In the genomic region with DNA sequence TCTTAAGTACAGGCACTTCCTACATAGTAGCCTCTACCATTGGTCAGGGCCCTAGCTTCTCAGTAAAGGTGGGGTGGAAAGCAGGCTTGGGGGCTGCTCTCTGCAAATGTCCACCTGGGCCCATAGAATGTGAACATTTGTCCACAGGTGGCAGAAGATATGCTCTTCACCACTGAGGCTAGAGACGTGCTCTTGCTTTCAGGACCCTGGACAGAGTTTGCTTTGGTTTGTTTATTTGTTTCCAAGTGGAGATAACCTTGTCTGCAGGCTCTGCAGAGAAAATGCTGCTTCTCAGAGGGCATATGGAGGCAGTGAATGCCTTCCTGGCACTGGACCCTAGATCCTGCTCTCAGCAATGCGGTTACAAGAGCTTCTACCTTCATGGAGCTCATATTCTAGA, we compare ENCODE assay signal across 22 cellular contexts.
DNase-seq lines count a peak whose midpoint lies in the region; ATAC-seq, FAIRE-seq and TF ChIP-seq lines count a peak whose summit lies in the region.
"Had no signal": no experiment of that assay in that cellular context is flagged by ENCODE, and none has a peak within 500 bp of the region (broad histone marks: within the 10 kb centered on the region; RNA-seq: fewer than 3 reads in every experiment).

No MANE protein-coding gene starts in this region.

- CTCF ChIA-PET in GM12878 (lab: Yijun Ruan, JAX): interaction anchor here (0.9 kb wide), 1 partner anchor 352 kb away, joined by 3 read pairs; no protein-coding TSS in a partner anchor

- no peak overlapping the region for H3K27ac ChIP-seq in breast epithelium
- no peak overlapping the region for H3K27ac ChIP-seq in GM12878 (ENCODE audit: control insufficient read depth, insufficient read depth)
- H3K27ac ChIP-seq in neuronal stem cell (replicated peaks; ENCODE audit: low read length): no peak overlapping the region
- H3K27ac ChIP-seq in stomach: no peak overlapping the region
- H3K27ac ChIP-seq: ascending aorta, esophagus squamous epithelium, lower lobe of right lung, pancreas, testis had no signal

- no peak overlapping the region for H2AK5ac ChIP-seq in neuronal stem cell (ENCODE audit: low read depth, low read length)

- H3K79me1 ChIP-seq in neuronal stem cell (ENCODE audit: low read depth, low read length): no peaks in the 10 kb centered on the region

- RAD21 ChIA-PET in GM12878 (lab: Charles Lee; ENCODE audit: unreplicated experiment): no interaction called here

- FAIRE-seq in GM12878 (lab: Jason Lieb, UNC): no peak
- FAIRE-seq: pancreas had no signal

- TF ChIP-seq EP300 in GM12878 (IDR thresholded peaks at IDR 0.05; ENCODE audit: borderline replicate concordance in 1 of 2, control insufficient read depth in 1 of 2, low read depth in 2 of 2, low read length in 2 of 2) (no peak), stomach (IDR thresholded peaks at IDR 0.05) (no peak)

- TF ChIP-seq RAD21 in GM12878 (IDR thresholded peaks at IDR 0.05; ENCODE audit: insufficient read depth, low read depth, low read length): no peak

- no peak overlapping the region for H3K4ac ChIP-seq in neuronal stem cell (ENCODE audit: low read length)

- no peak overlapping the region for H3K23ac ChIP-seq in neuronal stem cell (ENCODE audit: low read depth, low read length, poor library complexity)

- TF ChIP-seq POLR2A in breast epithelium (IDR thresholded peaks at IDR 0.05) (no peak), GM12878 (IDR thresholded peaks at IDR 0.05; ENCODE audit: low read depth, low read length) (no peak), stomach (IDR thresholded peaks at IDR 0.05) (no peak)

- H3K4me2 ChIP-seq in GM12878 (ENCODE audit: control insufficient read depth, insufficient read depth) (no peak overlapping the region), neuronal stem cell (ENCODE audit: insufficient read depth, low read length, poor library complexity, severe bottlenecking) (no peak overlapping the region)

- no peak overlapping the region for H2BK5ac ChIP-seq in neuronal stem cell (ENCODE audit: low read length)

- H3K79me2 ChIP-seq in GM12878 (ENCODE audit: control insufficient read depth, insufficient read depth, low read length): no peaks in the 10 kb centered on the region

- in situ Hi-C loops in T47D (cut with HindIII; ENCODE audit: low pct_unique_long_range_greater_than_20kb, low sequenced_read_pairs) (no loop called here), GM12878 (cut with MboI) (no loop called here)

- peak; percentile 11 to 51 for DNase-seq in T47D (ENCODE audit: low read depth in 1 of 2, low spot score in 1 of 2)
- DNase-seq in breast epithelium (ENCODE audit: low spot score in 2 of 2): no peak
- DNase-seq in LoVo (ENCODE audit: low spot score): peak; percentile 19
- no peak for DNase-seq in GM12878 (ENCODE audit: low read depth, low spot score)
- DNase-seq in neuronal stem cell (ENCODE audit: low spot score): peak; percentile 35
- DNase-seq in stomach: no peak
- no peak for DNase-seq in D341Med (ENCODE audit: low spot score)
- DNase-seq: activated naive CD4-positive, alpha-beta T cell; cerebellar nuclear complex; effector CD4-positive, alpha-beta T cell; esophagus squamous epithelium; immature natural killer cell; lower lobe of right lung; NCI-H1930; NCI-H345; pancreas; T-helper 1 cell; testis had no signal

- no peak overlapping the region for H3K14ac ChIP-seq in neuronal stem cell (ENCODE audit: low read length)

- no peak overlapping the region for H2BK15ac ChIP-seq in neuronal stem cell (ENCODE audit: low read length)

- H3K9me3 ChIP-seq in breast epithelium: no peaks in the 10 kb centered on the region
- H3K9me3 ChIP-seq in GM12878 (replicated peaks; ENCODE audit: control insufficient read depth, insufficient read depth, low read length): no peaks in the 10 kb centered on the region; the same call in 2 of the 3 replicates
- no peaks in the 10 kb centered on the region for H3K9me3 ChIP-seq in neuronal stem cell (replicated peaks in 1 of 2; ENCODE audit: control insufficient read depth in 2 of 2, insufficient read depth in 1 of 2, low read depth in 1 of 2, low read length in 2 of 2)
- H3K9me3 ChIP-seq in stomach: peaks cover 0 to 5% (median 0%) of the 10 kb centered on the region in 4 donors
- H3K9me3 ChIP-seq: ascending aorta, esophagus squamous epithelium, lower lobe of right lung, pancreas, testis had no signal

- no peak for TF ChIP-seq CTCF in breast epithelium (IDR thresholded peaks at IDR 0.05)
- no peak for TF ChIP-seq CTCF in GM12878 (IDR thresholded peaks at IDR 0.05 in 2 of 3, conservative IDR thresholded peaks at IDR 0.05 in 1 of 3; ENCODE audit: control insufficient read depth in 2 of 3, extremely low read depth in 1 of 3, insufficient read depth in 1 of 3, low read depth in 3 of 3, low read length in 3 of 3)
- no peak for TF ChIP-seq CTCF in stomach (IDR thresholded peaks at IDR 0.05)

- H3K27me3 ChIP-seq in breast epithelium: peaks cover 0 to 5% of the 10 kb centered on the region in 2 donors
- H3K27me3 ChIP-seq in GM12878 (replicated peaks in 1 of 2; ENCODE audit: control insufficient read depth in 2 of 2, insufficient read depth in 2 of 2, low read length in 1 of 2): no peaks in the 10 kb centered on the region
- no peaks in the 10 kb centered on the region for H3K27me3 ChIP-seq in neuronal stem cell (ENCODE audit: control insufficient read depth in 3 of 3, insufficient read depth in 3 of 3, low read depth in 1 of 3, low read length in 3 of 3)
- H3K27me3 ChIP-seq in stomach: peaks cover 0 to 11% (median 0%) of the 10 kb centered on the region in 3 donors
- H3K27me3 ChIP-seq: ascending aorta, pancreas, testis had no signal

- H2BK12ac ChIP-seq in neuronal stem cell (ENCODE audit: low read length): no peak overlapping the region

- H3K18ac ChIP-seq in neuronal stem cell (ENCODE audit: low read length): no peak overlapping the region

- H4K8ac ChIP-seq in neuronal stem cell (ENCODE audit: low read depth, low read length): no peak overlapping the region

- WGBS in GM12878 (ENCODE audit: insufficient coverage, insufficient replicate concordance, low lambda C conversion rate, missing lambda C conversion rate): 8% methylated on average over 2 of the region's 2 CpGs
- no CpG with 5 or more reads among the region's 2 CpGs for WGBS in neuronal stem cell (ENCODE audit: extremely low coverage in 2 of 2, insufficient read length in 2 of 2, insufficient replicate concordance in 1 of 2), 2 donors
- 33 to 45% (median 42%) methylated on average over 2 of the region's 2 CpGs for WGBS in stomach, 5 donors

- H2AFZ ChIP-seq in GM12878 (ENCODE audit: control insufficient read depth, low read depth, low read length) (no peak overlapping the region), neuronal stem cell (ENCODE audit: low read length) (no peak overlapping the region)

- no TSS peak for BruUV-seq in GM12878 (replicated peaks; lab: Mats Ljungman, UMichigan)

- H3K4me3 ChIP-seq in breast epithelium (no peak overlapping the region), GM12878 (no peak overlapping the region), neuronal stem cell (ENCODE audit: low read length in 2 of 2) (no peak overlapping the region), stomach (no peak overlapping the region)
- H3K4me3 ChIP-seq: ascending aorta, esophagus squamous epithelium, lower lobe of right lung, pancreas, testis had no signal

- H4K91ac ChIP-seq in neuronal stem cell (ENCODE audit: low read depth, low read length, poor library complexity): no peak overlapping the region

- ATAC-seq in GM12878 (no peak), HG03432 (IDR thresholded peaks at IDR 0.05; ENCODE audit: unreplicated experiment) (no peak)
- ATAC-seq: lower lobe of right lung; pancreas; sciatic nerve; stimulated activated effector memory CD8-positive, alpha-beta T cell treated with anti-CD3 and anti-CD28 coated beads, Interleukin-12 subunit alpha, Interleukin-12 subunit beta, amount 100 ng/mL, for 72 hours had no signal

- no peaks in the 10 kb centered on the region for H3K4me1 ChIP-seq in breast epithelium
- H3K4me1 ChIP-seq in GM12878 (ENCODE audit: control insufficient read depth, insufficient read depth, low read length): no peaks in the 10 kb centered on the region
- peaks cover 0 to 2% of the 10 kb centered on the region in 2 donors for H3K4me1 ChIP-seq in neuronal stem cell (ENCODE audit: control insufficient read depth in 2 of 2, insufficient read depth in 1 of 2, low read depth in 1 of 2, low read length in 2 of 2)
- no peaks in the 10 kb centered on the region for H3K4me1 ChIP-seq in stomach
- H3K4me1 ChIP-seq: ascending aorta, esophagus squamous epithelium, lower lobe of right lung, pancreas, testis had no signal

- no peaks in the 10 kb centered on the region for H3K36me3 ChIP-seq in breast epithelium
- no peaks in the 10 kb centered on the region for H3K36me3 ChIP-seq in GM12878 (ENCODE audit: control insufficient read depth in 2 of 2, insufficient read depth in 2 of 2, low read length in 1 of 2)
- no peaks in the 10 kb centered on the region for H3K36me3 ChIP-seq in neuronal stem cell (replicated peaks in 1 of 2; ENCODE audit: control insufficient read depth in 2 of 2, insufficient read depth in 2 of 2, low read length in 2 of 2)
- H3K36me3 ChIP-seq in stomach: no peaks in the 10 kb centered on the region
- H3K36me3 ChIP-seq: ascending aorta, esophagus squamous epithelium, lower lobe of right lung, pancreas had no signal

- intact Hi-C loops in breast epithelium (cut with DNase I; ENCODE audit: low total_unique reads): no loop called here
- intact Hi-C loops in GM12878 (cut with micrococcal nuclease; ENCODE audit: unreplicated experiment): no loop called here
- intact Hi-C loops in stomach (cut with DNase I; ENCODE audit: low total_unique reads): no loop called here

- H3K9ac ChIP-seq in GM12878 (ENCODE audit: control insufficient read depth, insufficient read depth, low read length) (no peak overlapping the region), neuronal stem cell (ENCODE audit: low read depth, low read length, poor library complexity) (no peak overlapping the region)

- no peaks in the 10 kb centered on the region for H4K20me1 ChIP-seq in GM12878 (ENCODE audit: control insufficient read depth, insufficient read depth)

- SMC1A ChIA-PET in GM12878 (lab: Charles Lee; ENCODE audit: uncharacterized antibody, unreplicated experiment): no interaction called here

- no peak overlapping the region for H2BK120ac ChIP-seq in neuronal stem cell (ENCODE audit: low read depth, low read length)

- POLR2A ChIA-PET in GM12878 (lab: Charles Lee): no interaction called here

TF ChIP-seq in GM12878, 131 proteins besides CTCF, POLR2A, EP300 and RAD21 (continues in another document):
- TF ChIP-seq NBN (IDR thresholded peaks at IDR 0.05) (no peak), TCF12 (IDR thresholded peaks at IDR 0.05; ENCODE audit: low read depth, low read length) (no peak), CBX5 (IDR thresholded peaks at IDR 0.05; ENCODE audit: low read depth) (no peak)

Comparison
In these comparisons a context has a peak if more than half of its experiments do, and no peak if none do; other contexts are left out.
1. DNase-seq: peak in T47D (2 of 2), LoVo (single experiment) and neuronal stem cell (single experiment); none in breast epithelium (0 of 2), GM12878 (single experiment), stomach (single experiment) and D341Med (single experiment).